In the genomic region with DNA sequence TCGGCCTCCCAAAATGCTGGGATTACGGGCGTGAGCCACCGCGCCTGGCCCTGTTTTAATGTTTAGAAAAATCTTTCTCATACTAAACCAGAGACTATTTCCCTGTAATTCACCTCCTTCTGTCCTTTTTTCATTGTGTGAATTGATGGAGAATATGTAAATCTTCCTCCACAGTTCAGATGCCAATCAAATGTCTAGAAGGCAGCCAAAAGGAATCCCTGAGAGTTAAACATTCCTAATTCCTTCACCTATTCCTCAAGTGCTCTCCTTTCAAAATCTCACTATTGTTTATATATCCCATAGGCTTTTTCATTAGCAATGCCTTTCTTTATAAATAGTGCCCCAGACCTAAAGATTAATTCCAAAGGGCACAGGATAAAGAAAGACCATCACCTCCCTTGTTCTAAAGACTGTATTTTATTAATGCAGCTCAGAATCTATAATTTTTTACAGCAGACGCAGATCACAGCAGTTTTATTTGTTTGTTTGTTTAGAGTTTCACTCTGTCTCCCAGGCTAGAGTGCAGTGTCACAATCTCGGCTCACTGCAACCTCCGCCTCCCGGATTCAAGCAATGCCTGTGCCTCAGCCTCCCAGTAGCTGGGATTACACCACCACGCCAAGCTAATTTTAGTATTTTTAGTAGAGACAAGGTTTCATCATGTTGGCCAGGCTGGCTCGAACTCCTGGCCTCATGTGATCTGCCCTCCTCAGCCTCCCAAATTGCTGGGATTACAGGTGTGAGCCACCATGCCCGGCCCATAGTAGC, we compare ENCODE assay signal across 22 cellular contexts. TPM values are rescaled to one million over a fixed set of nuclear protein-coding genes. Genes with fewer than 3 reads are reported as not detected.
"Had no signal": no experiment of that assay in that cellular context is flagged by ENCODE, and none has a peak within 500 bp of the region (broad histone marks: within the 10 kb centered on the region; RNA-seq: fewer than 3 reads in every experiment).

No MANE protein-coding gene starts in this region.

- H3K36me3 ChIP-seq: ascending aorta, breast epithelium, esophagus squamous epithelium, right atrium auricular region, transverse colon, vagina had no signal

- H3K27me3 ChIP-seq: ascending aorta, breast epithelium, hepatocyte, right atrium auricular region, vagina had no signal

- H3K27ac Mint-ChIP-seq: activated naive CD4-positive, alpha-beta T cell treated with anti-CD3 and anti-CD28 coated beads, Interleukin-2, amount 50 U/mL, for 24 hours; natural killer cell; progenitor cell of endocrine pancreas; stimulated activated naive CD8-positive, alpha-beta T cell treated with anti-CD3 and anti-CD28 coated beads, Interleukin-15, Interleukin-2, amounts not matched to agents 100 ng/mL and 50 ng/mL, for 24 hours; T-cell had no signal

- H3K36me3 Mint-ChIP-seq: activated naive CD4-positive, alpha-beta T cell treated with anti-CD3 and anti-CD28 coated beads, Interleukin-2, amount 50 U/mL, for 24 hours; natural killer cell; T-cell had no signal

- H3K79me2 ChIP-seq: hepatocyte had no signal

- H2AFZ ChIP-seq: hepatocyte had no signal

- H3K9me3 Mint-ChIP-seq: activated naive CD4-positive, alpha-beta T cell treated with anti-CD3 and anti-CD28 coated beads, Interleukin-2, amount 50 U/mL, for 24 hours; natural killer cell; stimulated activated naive CD8-positive, alpha-beta T cell treated with anti-CD3 and anti-CD28 coated beads, Interleukin-15, Interleukin-2, amounts not matched to agents 100 ng/mL and 50 ng/mL, for 24 hours; T-cell had no signal

- H3K4me2 ChIP-seq: hepatocyte had no signal

- H3K4me3 ChIP-seq: ascending aorta, breast epithelium, esophagus squamous epithelium, hepatocyte, lung, right atrium auricular region, transverse colon, vagina had no signal

- H3K9me3 ChIP-seq: ascending aorta, breast epithelium, esophagus squamous epithelium, right atrium auricular region, transverse colon, vagina had no signal

- H3K27ac ChIP-seq: ascending aorta, breast epithelium, esophagus squamous epithelium, hepatocyte, right atrium auricular region, transverse colon, vagina had no signal

- DNase-seq: activated CD8-positive, alpha-beta memory T cell treated with anti-CD3 and anti-CD28 coated beads for 24 hours; activated gamma-delta T cell; dermis blood vessel endothelial cell; effector memory CD4-positive, alpha-beta T cell; esophagus squamous epithelium; left colon; natural killer cell; T-cell; transverse colon had no signal

- ATAC-seq: activated CD4-positive, CD25-positive, alpha-beta regulatory T cell treated with anti-CD3 and anti-CD28 coated beads, Interleukin-2, amount 50 U/mL, for 24 hours; left colon; natural killer cell; T-cell had no signal

- H3K4me3 Mint-ChIP-seq: activated naive CD4-positive, alpha-beta T cell treated with anti-CD3 and anti-CD28 coated beads, Interleukin-2, amount 50 U/mL, for 24 hours; natural killer cell; stimulated activated naive CD8-positive, alpha-beta T cell treated with anti-CD3 and anti-CD28 coated beads, Interleukin-15, Interleukin-2, amounts not matched to agents 100 ng/mL and 50 ng/mL, for 24 hours; T-cell had no signal

RNA-seq across cellular contexts. Expression of a gene that starts 30.5 kb away (rescaled TPM):
- total RNA-seq: progenitor cell of endocrine pancreas had no signal

RNA-seq across cellular contexts. Expression of a gene that starts 49.4 kb away (rescaled TPM):
- total RNA-seq: ascending aorta, cerebellum, dermis blood vessel endothelial cell, fibroblast of villous mesenchyme, natural killer cell, osteoblast had no signal
